Comparison of ENCODE assay signal across 1 cellular context in the genomic region with DNA sequence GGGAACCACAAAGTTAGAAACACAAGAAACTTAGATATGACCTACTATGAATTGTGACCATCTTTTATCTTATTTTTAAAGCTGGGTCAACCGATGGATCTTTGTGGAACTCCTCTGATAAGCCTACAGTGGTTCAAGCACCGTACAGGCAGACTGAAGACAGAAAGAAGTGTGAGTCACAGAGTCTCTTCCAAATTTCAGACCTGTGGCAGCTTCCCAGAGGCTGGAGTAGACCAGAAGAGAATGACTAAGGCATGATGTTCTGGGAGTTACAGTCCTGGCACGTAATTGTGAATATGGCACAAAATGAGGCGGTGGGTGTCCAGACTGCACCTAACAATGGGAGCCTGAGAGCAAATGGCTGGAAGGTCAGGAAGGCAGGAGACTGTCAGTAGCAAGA.
TF ChIP-seq lines count a peak whose summit lies in the region.

No MANE protein-coding gene starts in this region.

TF ChIP-seq in IMR-90, 13 proteins besides CTCF, POLR2A, EP300 and RAD21:
- no peak for TF ChIP-seq MAFK (IDR thresholded peaks at IDR 0.05; ENCODE audit: low read depth, low read length)
- no peak for TF ChIP-seq CHD1 (IDR thresholded peaks at IDR 0.05; ENCODE audit: low read depth, low read length)
- TF ChIP-seq FOS (IDR thresholded peaks at IDR 0.05; ENCODE audit: low read depth, low read length) = peak; percentile 36
- TF ChIP-seq, protein P1, sequence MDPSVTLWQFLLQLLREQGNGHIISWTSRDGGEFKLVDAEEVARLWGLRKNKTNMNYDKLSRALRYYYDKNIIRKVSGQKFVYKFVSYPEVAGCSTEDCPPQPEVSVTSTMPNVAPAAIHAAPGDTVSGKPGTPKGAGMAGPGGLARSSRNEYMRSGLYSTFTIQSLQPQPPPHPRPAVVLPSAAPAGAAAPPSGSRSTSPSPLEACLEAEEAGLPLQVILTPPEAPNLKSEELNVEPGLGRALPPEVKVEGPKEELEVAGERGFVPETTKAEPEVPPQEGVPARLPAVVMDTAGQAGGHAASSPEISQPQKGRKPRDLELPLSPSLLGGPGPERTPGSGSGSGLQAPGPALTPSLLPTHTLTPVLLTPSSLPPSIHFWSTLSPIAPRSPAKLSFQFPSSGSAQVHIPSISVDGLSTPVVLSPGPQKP (IDR thresholded peaks at IDR 0.05; ENCODE audit: borderline replicate concordance, low read depth, low read length) = no peak
- no peak for TF ChIP-seq RFX5 (IDR thresholded peaks at IDR 0.05; ENCODE audit: low read depth, low read length)
- TF ChIP-seq, protein P2, sequence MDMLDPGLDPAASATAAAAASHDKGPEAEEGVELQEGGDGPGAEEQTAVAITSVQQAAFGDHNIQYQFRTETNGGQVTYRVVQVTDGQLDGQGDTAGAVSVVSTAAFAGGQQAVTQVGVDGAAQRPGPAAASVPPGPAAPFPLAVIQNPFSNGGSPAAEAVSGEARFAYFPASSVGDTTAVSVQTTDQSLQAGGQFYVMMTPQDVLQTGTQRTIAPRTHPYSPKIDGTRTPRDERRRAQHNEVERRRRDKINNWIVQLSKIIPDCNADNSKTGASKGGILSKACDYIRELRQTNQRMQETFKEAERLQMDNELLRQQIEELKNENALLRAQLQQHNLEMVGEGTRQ (IDR thresholded peaks at IDR 0.05; ENCODE audit: low read depth, low read length) = no peak
- TF ChIP-seq SMC3 (IDR thresholded peaks at IDR 0.05; ENCODE audit: low read depth, low read length) = no peak
